ENCODE assay signal across 8 cellular contexts in the genomic region with DNA sequence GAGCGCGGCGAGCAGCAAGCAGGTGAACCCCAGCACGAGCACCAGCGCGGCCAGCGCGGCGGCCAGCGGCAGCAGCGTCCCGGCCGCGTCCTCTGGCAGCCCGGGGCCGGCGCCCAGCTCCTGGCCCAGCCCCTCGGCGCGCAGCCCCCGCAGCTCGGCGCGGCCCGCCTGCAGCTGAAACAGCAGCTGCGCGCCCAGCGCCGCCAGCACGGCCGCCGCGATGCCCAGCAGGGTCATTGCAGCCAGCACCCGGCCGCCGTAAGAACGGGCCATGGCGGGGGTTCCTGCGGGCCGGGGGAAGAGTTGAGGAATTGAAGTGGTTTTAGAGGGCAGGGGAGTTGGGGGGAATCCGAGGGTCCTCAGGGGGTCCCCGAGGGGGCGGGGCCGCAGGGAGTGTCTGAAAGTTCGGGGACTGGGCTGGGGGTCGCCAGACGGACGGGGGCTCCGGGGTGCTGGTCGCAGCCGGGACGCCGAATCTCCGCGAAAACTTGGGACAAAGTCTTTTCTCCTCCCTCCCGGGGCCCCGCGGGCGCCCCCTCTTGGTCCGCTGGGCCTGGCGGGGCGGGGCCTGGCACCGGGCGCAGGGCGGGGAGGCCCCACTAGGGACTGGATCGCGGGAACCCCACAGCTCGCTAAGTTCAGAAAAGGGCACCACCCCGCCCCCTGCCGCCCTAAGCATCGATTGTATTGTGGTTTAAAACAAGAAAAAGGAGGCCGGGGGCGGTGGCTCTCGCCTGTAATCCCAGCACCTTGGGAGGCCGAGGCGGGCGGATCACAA. TPM values are rescaled to one million over a fixed set of nuclear protein-coding genes. Genes with fewer than 3 reads are reported as not detected.
A peak's percentile ranks its signal among the peaks of the same experiment; 100 is the strongest.
DNase-seq lines count a peak whose midpoint lies in the region; ATAC-seq and TF ChIP-seq lines count a peak whose summit lies in the region.

A gene (minus strand): TSS at position 479 of the 778 bp plus-strand sequence. CDS start 206 bp downstream, at position 273.

- H3K27me3 ChIP-seq in fibroblast of lung (ENCODE audit: control insufficient read depth, insufficient read depth, low read length), result peaks cover 12% of the 10 kb centered on the region
- H3K27me3 ChIP-seq in ovary, result no peaks in the 10 kb centered on the region

- H3K27ac ChIP-seq in fibroblast of lung (ENCODE audit: insufficient read depth, low read length) (no peak within 1 kb of the TSS), ovary (peak within 1 kb of the TSS in 1 of 2 donors; percentile 28)

- WGBS in ovary, 3 donors, result 1% methylated on average over 49 to 77 of the region's 77 CpGs

- no peaks in the 10 kb centered on the region for H3K79me2 ChIP-seq in fibroblast of lung (ENCODE audit: control insufficient read depth, insufficient read depth, low read length)

- H3K4me1 ChIP-seq in fibroblast of lung (ENCODE audit: control insufficient read depth, extremely low read depth, insufficient read depth, low read length) (no peaks in the 10 kb centered on the region), ovary (ENCODE audit: insufficient read depth) (peaks cover 2% of the 10 kb centered on the region)

- H3K4me2 ChIP-seq in fibroblast of lung (ENCODE audit: extremely low read depth, insufficient read depth, low read length), result peak within 1 kb of the TSS; percentile 64

- no peaks in the 10 kb centered on the region for H3K9me3 ChIP-seq in fibroblast of lung (ENCODE audit: control insufficient read depth, insufficient read depth, low read depth, low read length)
- no peaks in the 10 kb centered on the region for H3K9me3 ChIP-seq in ovary

- TF ChIP-seq EP300 in ovary (IDR thresholded peaks at IDR 0.05), result no peak

- ATAC-seq in HG03571 (IDR thresholded peaks at IDR 0.05; ENCODE audit: unreplicated experiment), result no peak

- no peak within 1 kb of the TSS for H3K9ac ChIP-seq in fibroblast of lung (ENCODE audit: insufficient read depth, low read length)

- H4K20me1 ChIP-seq in fibroblast of lung (ENCODE audit: control insufficient read depth, extremely low read depth, insufficient read depth, low read length), result no peaks in the 10 kb centered on the region

- H3K36me3 ChIP-seq in fibroblast of lung (ENCODE audit: control insufficient read depth, insufficient read depth, low read length) (no peaks in the 10 kb centered on the region), ovary (no peaks in the 10 kb centered on the region)

- TF ChIP-seq CTCF in fibroblast of lung (conservative IDR thresholded peaks at IDR 0.05 in 1 of 2, IDR thresholded peaks at IDR 0.05 in 1 of 2; ENCODE audit: low read depth in 1 of 2, low read length in 2 of 2), result peak; percentile 41 to 45
- peak; percentile 49 to 58 (median 53) for TF ChIP-seq CTCF in ovary (IDR thresholded peaks at IDR 0.05)

- TF ChIP-seq POLR2A in ovary (IDR thresholded peaks at IDR 0.05), result no peak

- H2AFZ ChIP-seq in fibroblast of lung (ENCODE audit: low read length), result no peak within 1 kb of the TSS

- H3K4me3 ChIP-seq in fibroblast of lung (replicated peaks in 1 of 4; ENCODE audit: control extremely low read depth in 1 of 4, insufficient read depth in 1 of 4, low read depth in 3 of 4, low read length in 4 of 4) (peak within 1 kb of the TSS in 3 of 4 experiments; percentile 16 to 52 (median 22)), ovary (peak within 1 kb of the TSS; percentile 52)

- DNase-seq in EL (peak; percentile 44), NAMALWA (ENCODE audit: low spot score) (peak; percentile 26), activated T-cell treated with anti-CD3 and anti-CD28 coated beads for 4 hours (peak; percentile 43), fibroblast of lung (ENCODE audit: low read depth in 2 of 2) (peak in 1 of 2 donors; percentile 16), ovary (peak; percentile 71 to 82 (median 78)), COLO829 (ENCODE audit: low spot score) (no peak), COR-L47 (lab: John Stamatoyannopoulos, UW) (no peak)

- intact Hi-C loops in ovary (cut with DNase I), result no loop called here

RNA-seq across cellular contexts. Expression of the gene that starts here (rescaled TPM):
- total RNA-seq in fibroblast of lung, result under 0.01 and 0.17 TPM in 2 replicates
- not detected in 2 replicates for polyA plus RNA-seq in fibroblast of lung
- polyA plus RNA-seq in fibroblast of lung (2012), result 0.17 TPM in 1 of 2 replicates, not detected in the other
- not detected in 2 replicates for polyA minus RNA-seq in fibroblast of lung (ENCODE audit: low replicate concordance)
- 10 to 100 TPM in 2 of 7 donors, 1 to 10 TPM in 5; 1.4 to 14.1 (median 7.5) TPM for total RNA-seq in ovary
- 1 to 10 TPM; 2.5 to 3.2 TPM for polyA plus RNA-seq in ovary

Comparison
In these comparisons a context has a peak if more than half of its experiments do, and no peak if none do; other contexts are left out.
1. DNase-seq: peak in EL (single experiment), NAMALWA (single experiment), activated T-cell treated with anti-CD3 and anti-CD28 coated beads for 4 hours (single experiment) and ovary (5 of 5); none in COLO829 (single experiment) and COR-L47 (single experiment).